In genomic region chr22:44085743-44086741, GRCh38 we compare ENCODE assay signal across 8 cellular contexts.
DNase-seq lines count a peak whose midpoint lies in the region; ATAC-seq and TF ChIP-seq lines count a peak whose summit lies in the region.

No MANE protein-coding gene starts in this region.

- TF ChIP-seq POLR2A in suprapubic skin (IDR thresholded peaks at IDR 0.05) = no peak

- no peak for ATAC-seq in GM18873 (IDR thresholded peaks at IDR 0.05; ENCODE audit: low FRiP score, unreplicated experiment)

- H3K36me3 ChIP-seq in BE2C (no peaks in the 10 kb centered on the region), suprapubic skin (no peaks in the 10 kb centered on the region)

- TF ChIP-seq CTCF in BE2C (IDR thresholded peaks at IDR 0.05; ENCODE audit: low read depth, low read length) (peak; percentile 56), GM13976 (IDR thresholded peaks at IDR 0.05; ENCODE audit: borderline replicate concordance, control extremely low read depth, extremely low read depth, insufficient read depth, missing control alignments) (peak; percentile 38), astrocyte of the cerebellum (IDR thresholded peaks at IDR 0.05; ENCODE audit: low read depth, low read length, missing control alignments) (peak; percentile 59), suprapubic skin (IDR thresholded peaks at IDR 0.05) (peak in 1 of 2 donors; percentile 30)

- no peaks in the 10 kb centered on the region for H3K4me1 ChIP-seq in BE2C
- peaks cover 44% of the 10 kb centered on the region for H3K4me1 ChIP-seq in suprapubic skin

- DNase-seq in BE2C (peak; percentile 50), GM13976 (ENCODE audit: low spot score) (peak; percentile 76), NCI-H2171 (lab: John Stamatoyannopoulos, UW) (peak; percentile 13), astrocyte of the cerebellum (ENCODE audit: low read depth) (peak; percentile 43), iPS-NIHi11 (ENCODE audit: low spot score) (peak; percentile 68), suprapubic skin (ENCODE audit: low spot score in 2 of 2) (no peak), NCI-H1048 (lab: John Stamatoyannopoulos, UW) (no peak)

- in situ Hi-C loops in GM13976 (cut with MboI; ENCODE audit: low sequenced_read_pairs, unreplicated experiment) (loop anchor here (10.0 kb wide), 1 partner anchor 91 kb away; no protein-coding TSS in a partner anchor), astrocyte of the cerebellum (cut with HindIII; ENCODE audit: low sequenced_read_pairs) (loop anchor here (10.0 kb wide), 1 partner anchor 369 kb away; no protein-coding TSS in a partner anchor)

- no peak for TF ChIP-seq EP300 in suprapubic skin (IDR thresholded peaks at IDR 0.05)

- H3K4me3 ChIP-seq in BE2C (ENCODE audit: low read depth, low read length) = no peak overlapping the region
- H3K4me3 ChIP-seq in astrocyte of the cerebellum (ENCODE audit: low read depth, low read length) = peak overlapping the region; percentile 34
- peak overlapping the region; percentile 12 for H3K4me3 ChIP-seq in suprapubic skin

- WGBS in suprapubic skin = 40% methylated on average over 21 of the region's 21 CpGs

- H3K27me3 ChIP-seq in BE2C = no peaks in the 10 kb centered on the region
- no peaks in the 10 kb centered on the region for H3K27me3 ChIP-seq in suprapubic skin

- H3K9me3 ChIP-seq in BE2C = no peaks in the 10 kb centered on the region
- peaks cover 3% of the 10 kb centered on the region for H3K9me3 ChIP-seq in suprapubic skin

- peak overlapping the region; percentile 19 for H3K27ac ChIP-seq in suprapubic skin

Comparison
In these comparisons a context has a peak if more than half of its experiments do, and no peak if none do; other contexts are left out.
1. DNase-seq: peak in BE2C (single experiment), GM13976 (single experiment), NCI-H2171 (single experiment), astrocyte of the cerebellum (single experiment) and iPS-NIHi11 (single experiment); none in suprapubic skin (0 of 2) and NCI-H1048 (single experiment).